24 cellular contexts compared by ENCODE assay signal in genomic region chr6:118786696-118787453, GRCh38.
"Had no signal": no experiment of that assay in that cellular context is flagged by ENCODE, and none has a peak within 500 bp of the region (broad histone marks: within the 10 kb centered on the region; RNA-seq: fewer than 3 reads in every experiment).

No MANE protein-coding gene starts in this region.

- H3K27ac Mint-ChIP-seq: activated naive CD4-positive, alpha-beta T cell treated with anti-CD3 and anti-CD28 coated beads, Interleukin-2, amount 50 U/mL, for 72 hours; dendritic cell treated with granulocyte-macrophage colony-stimulating factor and Interleukin-4, amounts not matched to agents 40 ng/mL and 50 ng/mL, for 4 days; mesothelial cell of epicardium; naive B cell; nephron progenitor cell; T-helper 2 cell treated with Interferon-gamma antibody and Interleukin-4, amounts not matched to agents 5 μg/mL and 100 μg/mL, for 36 hours had no signal

- H3K36me3 ChIP-seq: breast epithelium, esophagus squamous epithelium, heart right ventricle, ovary, prostate gland, transverse colon had no signal

- H3K4me3 ChIP-seq: breast epithelium, esophagus squamous epithelium, heart right ventricle, ovary, prostate gland, transverse colon had no signal

- H3K9me3 ChIP-seq: breast epithelium, esophagus squamous epithelium, heart right ventricle, ovary, prostate gland, transverse colon had no signal

- H3K27me3 Mint-ChIP-seq: dendritic cell treated with granulocyte-macrophage colony-stimulating factor and Interleukin-4, amounts not matched to agents 40 ng/mL and 50 ng/mL, for 4 days; naive B cell had no signal

- ATAC-seq: activated naive CD4-positive, alpha-beta T cell treated with anti-CD3 and anti-CD28 coated beads, Interleukin-2, amount 50 U/mL, for 72 hours; activated T-cell treated with anti-CD3 and anti-CD28 coated beads, Interleukin-2, amount 50 U/mL, for 72 hours had no signal

- H3K27me3 ChIP-seq: breast epithelium, esophagus squamous epithelium, heart right ventricle, ovary, transverse colon had no signal

- H3K9me3 Mint-ChIP-seq: mesothelial cell of epicardium, naive B cell had no signal

- H3K4me3 Mint-ChIP-seq: activated T-cell treated with anti-CD3 and anti-CD28 coated beads, Interleukin-2, amount 50 U/mL, for 72 hours; dendritic cell treated with granulocyte-macrophage colony-stimulating factor and Interleukin-4, amounts not matched to agents 40 ng/mL and 50 ng/mL, for 4 days; mesothelial cell of epicardium; nephron progenitor cell; T-helper 2 cell treated with Interferon-gamma antibody and Interleukin-4, amounts not matched to agents 5 μg/mL and 100 μg/mL, for 36 hours had no signal

- H3K4me1 ChIP-seq: breast epithelium, prostate gland had no signal

- H3K27ac ChIP-seq: breast epithelium, esophagus squamous epithelium, ovary, prostate gland, transverse colon had no signal

- H3K36me3 Mint-ChIP-seq: mesothelial cell of epicardium, naive B cell had no signal

- DNase-seq: activated CD4-positive, alpha-beta T cell treated with anti-CD3 and anti-CD28 coated beads for 4 hours; activated CD4-positive, alpha-beta T cell treated with anti-CD3 and anti-CD28 coated beads, Interleukin-2, amount 50 U/mL, for 4 hours; activated CD4-positive, CD25-positive, alpha-beta regulatory T cell; activated naive CD4-positive, alpha-beta T cell; activated T-cell treated with anti-CD3 and anti-CD28 coated beads for 4 hours; activated T-cell treated with anti-CD3 and anti-CD28 coated beads, Interleukin-2, amount 50 U/mL, for 72 hours; central memory CD4-positive, alpha-beta T cell; esophagus squamous epithelium; foreskin melanocyte; heart right ventricle; left cardiac atrium; mammary epithelial cell; naive B cell; nephron progenitor cell; ovary; stimulated activated CD4-positive, alpha-beta T cell treated with anti-CD3 and anti-CD28 coated beads, Interleukin-15, amount 100 ng/mL, for 24 hours; stimulated activated naive CD4-positive, alpha-beta T cell treated with Interleukin-2 at 50 U/mL for 16 hours; transverse colon had no signal
